24 cellular contexts compared by ENCODE assay signal in the genomic region with DNA sequence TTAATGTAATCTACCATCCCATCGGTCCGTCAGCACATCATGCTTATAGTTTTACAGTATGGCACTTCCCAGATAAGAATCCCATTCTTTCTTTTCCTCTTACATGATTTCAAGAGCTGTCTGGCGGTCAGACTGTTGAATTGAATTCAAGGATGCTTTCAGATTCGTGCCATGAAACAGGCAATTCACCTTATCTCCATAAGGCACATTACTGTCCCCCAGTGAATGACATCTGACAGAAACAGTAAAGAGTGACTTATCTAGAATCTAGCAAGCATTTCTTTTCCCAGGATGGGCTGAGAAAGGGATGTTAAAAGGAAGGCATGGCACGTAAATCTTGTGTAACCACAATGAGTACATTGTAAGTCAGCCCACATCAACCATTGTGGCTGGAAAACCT.
"Had no signal": no experiment of that assay in that cellular context is flagged by ENCODE, and none has a peak within 500 bp of the region (broad histone marks: within the 10 kb centered on the region; RNA-seq: fewer than 3 reads in every experiment).

No MANE protein-coding gene starts in this region.

- H3K4me2 ChIP-seq: hepatocyte, smooth muscle cell had no signal

- ATAC-seq: left colon; natural killer cell; right lobe of liver; stimulated activated memory B cell treated with anti-CD40 and anti-IgM and Interleukin-4, amounts not matched to agents 10 μg/mL and 1 μg/mL and 100 μg/mL, for 72 hours; stimulated activated naive CD8-positive, alpha-beta T cell treated with anti-CD3 and anti-CD28 coated beads, Interleukin-15, amount 100 ng/mL, for 72 hours had no signal

- H3K27me3 ChIP-seq: ovary, right atrium auricular region, right lobe of liver, tibial nerve, upper lobe of left lung, vagina had no signal

- H3K36me3 ChIP-seq: left ventricle myocardium inferior, ovary, right atrium auricular region, right lobe of liver, tibial nerve, upper lobe of left lung, vagina had no signal

- H3K4me3 ChIP-seq: hepatocyte, left ventricle myocardium inferior, lung, ovary, right atrium auricular region, right lobe of liver, smooth muscle cell, tibial nerve, upper lobe of left lung, vagina had no signal

- H2AFZ ChIP-seq: hepatocyte had no signal

- H3K27ac ChIP-seq: hepatocyte, left ventricle myocardium inferior, ovary, right atrium auricular region, right lobe of liver, tibial nerve, upper lobe of left lung, vagina had no signal

- H3K4me1 ChIP-seq: left ventricle myocardium inferior, right atrium auricular region, right lobe of liver, upper lobe of left lung, vagina had no signal

- H3K79me2 ChIP-seq: hepatocyte had no signal

- DNase-seq: kidney; left colon; left ventricle myocardium inferior; mesendoderm; naive B cell; natural killer cell; nephron progenitor cell; ovary; right lobe of liver; stimulated activated CD4-positive, alpha-beta T cell treated with anti-CD3 and anti-CD28 coated beads, Interleukin-1b, Interleukin-23, amount 100 ng/mL, for 48 hours; stimulated activated CD4-positive, alpha-beta T cell treated with anti-CD3 and anti-CD28 coated beads, Interleukin-2, amount 100 ng/mL, for 48 hours; stimulated activated CD4-positive, alpha-beta T cell treated with anti-CD3 and anti-CD28 coated beads, Interleukin-4, amount 100 ng/mL, for 4 hours; stimulated activated CD8-positive, alpha-beta memory T cell treated with anti-CD3 and anti-CD28 coated beads, Interleukin-4, amount 100 ng/mL, for 48 hours; stimulated activated naive CD4-positive, alpha-beta T cell treated with Interleukin-2 at 50 U/mL for 16 hours; stimulated activated naive CD8-positive, alpha-beta T cell treated with anti-CD3 and anti-CD28 coated beads, Interleukin-15, amount 100 ng/mL, for 72 hours; substantia nigra; upper lobe of left lung had no signal

- H3K9me3 ChIP-seq: ovary, right atrium auricular region, right lobe of liver, tibial nerve, upper lobe of left lung, vagina had no signal
